In genomic region chr3:112498916-112499315, GRCh38 we compare ENCODE assay signal across 11 cellular contexts. TPM values are rescaled to one million over a fixed set of nuclear protein-coding genes. Genes with fewer than 3 reads are reported as not detected.
A peak's percentile ranks its signal among the peaks of the same experiment; 100 is the strongest.
DNase-seq lines count a peak whose midpoint lies in the region; ATAC-seq and TF ChIP-seq lines count a peak whose summit lies in the region.
"Had no signal": no experiment of that assay in that cellular context is flagged by ENCODE, and none has a peak within 500 bp of the region (broad histone marks: within the 10 kb centered on the region; RNA-seq: fewer than 3 reads in every experiment).

No MANE protein-coding gene starts in this region.

- TF ChIP-seq CTCF in A673 (conservative IDR thresholded peaks at IDR 0.05; ENCODE audit: low read depth, low read length) (no peak), tibial nerve (IDR thresholded peaks at IDR 0.05) (no peak)

- H3K9me3 Mint-ChIP-seq in stimulated activated naive CD8-positive, alpha-beta T cell treated with anti-CD3 and anti-CD28 coated beads, Interleukin-15, Interleukin-2, amounts not matched to agents 100 ng/mL and 50 ng/mL, for 24 hours: peaks cover 3% of the 10 kb centered on the region
- H3K9me3 Mint-ChIP-seq in T-helper 2 cell treated with Interferon-gamma antibody and Interleukin-4, amounts not matched to agents 5 μg/mL and 100 μg/mL, for 36 hours: peaks cover 8% of the 10 kb centered on the region

- no peak for ATAC-seq in stimulated activated naive CD8-positive, alpha-beta T cell treated with anti-CD3 and anti-CD28 coated beads, Interleukin-15, Interleukin-2, amounts not matched to agents 100 U/mL and 50 U/mL, for 24 hours
- ATAC-seq in HG02938 (IDR thresholded peaks at IDR 0.05; ENCODE audit: unreplicated experiment): peak; percentile 36

- TF ChIP-seq POLR2A in tibial nerve (IDR thresholded peaks at IDR 0.05): no peak

- H3K36me3 Mint-ChIP-seq in stimulated activated naive CD8-positive, alpha-beta T cell treated with anti-CD3 and anti-CD28 coated beads, Interleukin-15, Interleukin-2, amounts not matched to agents 100 ng/mL and 50 ng/mL, for 24 hours (ENCODE audit: low read depth): peaks cover 36% of the 10 kb centered on the region
- H3K36me3 Mint-ChIP-seq in T-helper 2 cell treated with Interferon-gamma antibody and Interleukin-4, amounts not matched to agents 5 μg/mL and 100 μg/mL, for 36 hours (ENCODE audit: low read depth): peaks cover 21% of the 10 kb centered on the region

- H3K4me1 ChIP-seq in A673 (ENCODE audit: insufficient read depth, low read length, poor library complexity, severe bottlenecking): no peaks in the 10 kb centered on the region
- no peaks in the 10 kb centered on the region for H3K4me1 ChIP-seq in tibial nerve

- no peaks in the 10 kb centered on the region for H3K36me3 ChIP-seq in A673 (ENCODE audit: insufficient read depth, low read length, poor library complexity, severe bottlenecking)
- H3K36me3 ChIP-seq in tibial nerve: no peaks in the 10 kb centered on the region

- H3K9me3 ChIP-seq in A673 (ENCODE audit: low read depth, low read length, poor library complexity, severe bottlenecking): no peaks in the 10 kb centered on the region
- no peaks in the 10 kb centered on the region for H3K9me3 ChIP-seq in tibial nerve

- H3K27ac ChIP-seq in A673 (ENCODE audit: low read depth, low read length, poor library complexity, severe bottlenecking): no peak overlapping the region
- peak overlapping the region in 1 of 4 donors; percentile 28 for H3K27ac ChIP-seq in tibial nerve

- no peak for TF ChIP-seq EP300 in tibial nerve (IDR thresholded peaks at IDR 0.05)

- H3K27me3 ChIP-seq in A673 (replicated peaks; ENCODE audit: insufficient read depth, low read depth, low read length, poor library complexity) (no peaks in the 10 kb centered on the region), tibial nerve (no peaks in the 10 kb centered on the region)

- CTCF ChIA-PET in A673 (lab: Charles Lee): no interaction called here

- no peak for DNase-seq in stimulated activated naive CD8-positive, alpha-beta T cell treated with anti-CD3 and anti-CD28 coated beads, Interleukin-15, Interleukin-2, amounts not matched to agents 100 U/mL and 50 U/mL, for 24 hours
- DNase-seq in T-helper 2 cell treated with Interferon-gamma antibody and Interleukin-4, amounts not matched to agents 5 μg/mL and 100 μg/mL, for 36 hours (ENCODE audit: low spot score): no peak
- DNase-seq in cortex of kidney (lab: John Stamatoyannopoulos, UW) (no peak), A673 (ENCODE audit: low spot score) (no peak), tibial nerve (ENCODE audit: low spot score in 2 of 2) (no peak)
- no peak for DNase-seq in stimulated activated CD4-positive, alpha-beta T cell treated with anti-CD3 and anti-CD28 coated beads, Interleukin-4, amount 100 ng/mL, for 1 hour
- DNase-seq: activated effector memory CD4-positive, alpha-beta T cell treated with Interleukin-2 at 50 U/mL for 16 hours had no signal

- BruUV-seq in A673 (replicated peaks; lab: Mats Ljungman, UMichigan): no TSS peak

- intact Hi-C loops in A673 (cut with micrococcal nuclease; ENCODE audit: unreplicated experiment): no loop called here

- H3K4me3 Mint-ChIP-seq in stimulated activated naive CD8-positive, alpha-beta T cell treated with anti-CD3 and anti-CD28 coated beads, Interleukin-15, Interleukin-2, amounts not matched to agents 100 ng/mL and 50 ng/mL, for 24 hours: peak overlapping the region; percentile 97
- H3K4me3 Mint-ChIP-seq in T-helper 2 cell treated with Interferon-gamma antibody and Interleukin-4, amounts not matched to agents 5 μg/mL and 100 μg/mL, for 36 hours: peak overlapping the region; percentile 92

- 96 to 97% methylated on average over 8 of the region's 8 CpGs for WGBS in tibial nerve, 2 donors

- H3K4me3 ChIP-seq in A673 (ENCODE audit: low read depth, low read length, poor library complexity, severe bottlenecking) (no peak overlapping the region), tibial nerve (peak overlapping the region in 1 of 4 donors; percentile 36)

- peak overlapping the region; percentile 97 for H3K27ac Mint-ChIP-seq in stimulated activated naive CD8-positive, alpha-beta T cell treated with anti-CD3 and anti-CD28 coated beads, Interleukin-15, Interleukin-2, amounts not matched to agents 100 ng/mL and 50 ng/mL, for 24 hours
- peak overlapping the region; percentile 93 for H3K27ac Mint-ChIP-seq in T-helper 2 cell treated with Interferon-gamma antibody and Interleukin-4, amounts not matched to agents 5 μg/mL and 100 μg/mL, for 36 hours

- POLR2A ChIA-PET in A673 (lab: Charles Lee; ENCODE audit: low non-redundant PET): no interaction called here

- H3K4me1 Mint-ChIP-seq in stimulated activated naive CD8-positive, alpha-beta T cell treated with anti-CD3 and anti-CD28 coated beads, Interleukin-15, Interleukin-2, amounts not matched to agents 100 ng/mL and 50 ng/mL, for 24 hours (ENCODE audit: low read depth): peaks cover 68% of the 10 kb centered on the region
- H3K4me1 Mint-ChIP-seq in T-helper 2 cell treated with Interferon-gamma antibody and Interleukin-4, amounts not matched to agents 5 μg/mL and 100 μg/mL, for 36 hours (ENCODE audit: low read depth): peaks cover 49% of the 10 kb centered on the region

- H3K27me3 Mint-ChIP-seq in stimulated activated naive CD8-positive, alpha-beta T cell treated with anti-CD3 and anti-CD28 coated beads, Interleukin-15, Interleukin-2, amounts not matched to agents 100 ng/mL and 50 ng/mL, for 24 hours: no peaks in the 10 kb centered on the region
- H3K27me3 Mint-ChIP-seq in T-helper 2 cell treated with Interferon-gamma antibody and Interleukin-4, amounts not matched to agents 5 μg/mL and 100 μg/mL, for 36 hours (ENCODE audit: low read depth): no peaks in the 10 kb centered on the region

RNA-seq across cellular contexts. Expression of gene BTLA, which starts 0.4 kb away (rescaled TPM):
- total RNA-seq in A673 (2021) (not detected in 2 replicates), tibial nerve (1 to 10 TPM in 1 of 4 donors, under 1 TPM in 1, not detected in 2; 0.98 to 5.4 TPM)
- total RNA-seq: M059J, SK-MEL-5 had no signal
